Comparison of ENCODE assay signal across 37 cellular contexts in the genomic region with DNA sequence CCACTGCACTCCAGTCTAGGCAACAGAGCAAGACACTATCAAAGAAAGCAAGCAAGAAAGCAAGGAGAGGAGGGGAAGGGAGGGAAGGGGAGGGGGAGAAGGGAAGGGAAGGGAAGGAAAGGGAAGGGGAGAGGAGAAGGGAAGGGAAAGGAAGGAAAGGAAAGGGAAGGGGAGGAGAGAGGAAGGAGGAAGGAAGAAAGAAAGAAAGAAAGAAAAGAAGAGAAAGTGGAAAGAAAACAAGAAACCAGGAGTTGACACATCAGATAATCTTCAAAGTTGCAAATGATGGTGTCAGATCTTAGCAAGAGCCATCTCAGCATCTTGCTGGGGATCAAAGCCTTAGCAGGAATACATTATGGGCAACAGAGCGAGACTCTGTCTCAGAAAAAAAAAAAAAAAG. TPM values are rescaled to one million over a fixed set of nuclear protein-coding genes. Genes with fewer than 3 reads are reported as not detected.
"Had no signal": no experiment of that assay in that cellular context is flagged by ENCODE, and none has a peak within 500 bp of the region (broad histone marks: within the 10 kb centered on the region; RNA-seq: fewer than 3 reads in every experiment).

No MANE protein-coding gene starts in this region.

- FAIRE-seq: astrocyte, TTC549 had no signal

- H3K9me3 ChIP-seq: adrenal gland, body of pancreas had no signal

- DNase-seq: activated B cell treated with CpG ODN at 0.5 μM for 24 hours; activated CD4-positive, alpha-beta memory T cell treated with anti-CD3 and anti-CD28 coated beads for 36 hours; activated CD4-positive, alpha-beta T cell treated with anti-CD3 and anti-CD28 coated beads for 4 hours; activated CD4-positive, alpha-beta T cell treated with anti-CD3 and anti-CD28 coated beads, Interleukin-2, amount 10 ng/mL, durations not matched to agents 24 days and 14 days; activated CD4-positive, alpha-beta T cell treated with anti-CD3 and anti-CD28 coated beads, Interleukin-2, amount 50 U/mL, for 1 hour; activated CD4-positive, alpha-beta T cell treated with anti-CD3 and anti-CD28 coated beads, Interleukin-2, amount 50 U/mL, for 4 hours; activated CD4-positive, CD25-positive, alpha-beta regulatory T cell treated with anti-CD3 and anti-CD28 coated beads, Interleukin-2, amount 50 U/mL, for 72 hours; activated CD8-positive, alpha-beta memory T cell treated with anti-CD3 and anti-CD28 coated beads, Interleukin-2, amount 50 U/mL, for 4 hours; activated CD8-positive, alpha-beta T cell treated with anti-CD3 and anti-CD28 coated beads for 36 hours; activated effector memory CD4-positive, alpha-beta T cell treated with anti-CD3 and anti-CD28 coated beads, Interleukin-2, amount 50 U/mL, for 16 hours; activated gamma-delta T cell treated with Interleukin-2 at 50 U/mL for 16 hours; activated naive CD4-positive, alpha-beta T cell; activated naive CD4-positive, alpha-beta T cell treated with anti-CD3 and anti-CD28 coated beads for 36 hours; activated naive CD4-positive, alpha-beta T cell treated with anti-CD3 and anti-CD28 coated beads, Interleukin-2, amount 50 U/mL, for 16 hours; activated naive CD8-positive, alpha-beta T cell treated with anti-CD3 and anti-CD28 coated beads for 36 hours; activated T-cell treated with anti-CD3 and anti-CD28 coated beads for 4 hours; activated T-cell treated with anti-CD3 and anti-CD28 coated beads, Interleukin-2, amount 50 U/mL, for 1 hour; activated T-cell treated with anti-CD3 and anti-CD28 coated beads, Interleukin-2, amount 50 U/mL, for 4 hours; activated T-cell treated with anti-CD3 and anti-CD28 coated beads, Interleukin-2, amount 50 U/mL, for 72 hours; adrenal gland; amniotic stem cell; aorta; body of pancreas; brain microvascular endothelial cell; central memory CD4-positive, alpha-beta T cell; T-helper 17 cell; T-helper 9 cell had no signal

- H3K27me3 ChIP-seq: adrenal gland, body of pancreas, brain microvascular endothelial cell, breast epithelium had no signal

- H3K4me1 ChIP-seq: adrenal gland, body of pancreas, breast epithelium had no signal

- H3K4me3 ChIP-seq: adrenal gland, body of pancreas, breast epithelium had no signal

- ATAC-seq: activated CD8-positive, alpha-beta T cell treated with anti-CD3 and anti-CD28 coated beads for 36 hours; activated naive CD4-positive, alpha-beta T cell treated with anti-CD3 and anti-CD28 coated beads, Interleukin-2, amount 50 U/mL, for 72 hours; activated T-cell treated with anti-CD3 and anti-CD28 coated beads, Interleukin-2, amount 50 U/mL, for 4 hours; activated T-cell treated with anti-CD3 and anti-CD28 coated beads, Interleukin-2, amount 50 U/mL, for 72 hours; activated T-helper 17 cell treated with anti-CD3 and anti-CD28 coated beads, Interleukin-2, amount 50 U/mL, for 72 hours; body of pancreas; T-helper 17 cell had no signal

- H3K27ac ChIP-seq: adrenal gland, body of pancreas, brain microvascular endothelial cell, breast epithelium, VCaP had no signal

- H3K36me3 ChIP-seq: adrenal gland, brain microvascular endothelial cell, breast epithelium had no signal

RNA-seq across cellular contexts. Expression of gene CDA, which starts 14.9 kb away (rescaled TPM):
- total RNA-seq: activated B cell treated with CpG ODN at 0.5 μM for 24 hours; activated CD4-positive, alpha-beta memory T cell treated with anti-CD3 and anti-CD28 coated beads for 36 hours; activated CD4-positive, alpha-beta T cell treated with anti-CD3 and anti-CD28 coated beads, Interleukin-2, amount 10 ng/mL, durations not matched to agents 24 days and 14 days; activated CD8-positive, alpha-beta memory T cell treated with anti-CD3 and anti-CD28 coated beads for 36 hours; activated CD8-positive, alpha-beta T cell treated with anti-CD3 and anti-CD28 coated beads for 36 hours; activated naive CD4-positive, alpha-beta T cell treated with anti-CD3 and anti-CD28 coated beads for 36 hours; activated naive CD4-positive, alpha-beta T cell treated with anti-CD3 and anti-CD28 coated beads, Interleukin-2, amount 50 U/mL, for 72 hours; activated naive CD8-positive, alpha-beta T cell treated with anti-CD3 and anti-CD28 coated beads for 36 hours; activated T-cell treated with anti-CD3 and anti-CD28 coated beads, Interleukin-2, amount 50 U/mL, for 4 hours; activated T-cell treated with anti-CD3 and anti-CD28 coated beads, Interleukin-2, amount 50 U/mL, for 72 hours; activated T-helper 1 cell treated with anti-CD3 and anti-CD28 coated beads, Interleukin-12 subunit alpha, Interleukin-12 subunit beta, Interleukin-2, Interleukin-4 antibody, amounts not matched to agents 30 ng/mL and 10 ng/mL and 1 ng/mL, durations not matched to agents 14 hours and 24 hours and 36 hours; activated T-helper 17 cell treated with anti-CD3 and anti-CD28 coated beads, Interleukin-2, amount 50 U/mL, for 72 hours; astrocyte; body of pancreas; cerebellum; T-helper 1 cell treated with Interleukin-12 subunit alpha and Interleukin-12 subunit beta and Interleukin-4 antibody, amounts not matched to agents 30 ng/mL and 1 ng/mL, for 36 hours had no signal

RNA-seq across cellular contexts. Expression of gene FAM43B, which starts 21.6 kb away (rescaled TPM):
- total RNA-seq: activated B cell treated with CpG ODN at 0.5 μM for 24 hours; activated CD4-positive, alpha-beta memory T cell treated with anti-CD3 and anti-CD28 coated beads for 36 hours; activated CD4-positive, alpha-beta T cell treated with anti-CD3 and anti-CD28 coated beads, Interleukin-2, amount 10 ng/mL, durations not matched to agents 24 days and 14 days; activated CD8-positive, alpha-beta memory T cell treated with anti-CD3 and anti-CD28 coated beads for 36 hours; activated CD8-positive, alpha-beta T cell treated with anti-CD3 and anti-CD28 coated beads for 36 hours; activated naive CD4-positive, alpha-beta T cell treated with anti-CD3 and anti-CD28 coated beads for 36 hours; activated naive CD4-positive, alpha-beta T cell treated with anti-CD3 and anti-CD28 coated beads, Interleukin-2, amount 50 U/mL, for 72 hours; activated naive CD8-positive, alpha-beta T cell treated with anti-CD3 and anti-CD28 coated beads for 36 hours; activated T-cell treated with anti-CD3 and anti-CD28 coated beads, Interleukin-2, amount 50 U/mL, for 72 hours; activated T-helper 1 cell treated with anti-CD3 and anti-CD28 coated beads, Interleukin-12 subunit alpha, Interleukin-12 subunit beta, Interleukin-2, Interleukin-4 antibody, amounts not matched to agents 30 ng/mL and 10 ng/mL and 1 ng/mL, durations not matched to agents 14 hours and 24 hours and 36 hours; activated T-helper 17 cell treated with anti-CD3 and anti-CD28 coated beads, Interleukin-2, amount 50 U/mL, for 72 hours; T-helper 1 cell treated with Interleukin-12 subunit alpha and Interleukin-12 subunit beta and Interleukin-4 antibody, amounts not matched to agents 30 ng/mL and 1 ng/mL, for 36 hours; T-helper 17 cell had no signal
- polyA plus RNA-seq: aorta had no signal
